8 cellular contexts compared by ENCODE assay signal in the genomic region with DNA sequence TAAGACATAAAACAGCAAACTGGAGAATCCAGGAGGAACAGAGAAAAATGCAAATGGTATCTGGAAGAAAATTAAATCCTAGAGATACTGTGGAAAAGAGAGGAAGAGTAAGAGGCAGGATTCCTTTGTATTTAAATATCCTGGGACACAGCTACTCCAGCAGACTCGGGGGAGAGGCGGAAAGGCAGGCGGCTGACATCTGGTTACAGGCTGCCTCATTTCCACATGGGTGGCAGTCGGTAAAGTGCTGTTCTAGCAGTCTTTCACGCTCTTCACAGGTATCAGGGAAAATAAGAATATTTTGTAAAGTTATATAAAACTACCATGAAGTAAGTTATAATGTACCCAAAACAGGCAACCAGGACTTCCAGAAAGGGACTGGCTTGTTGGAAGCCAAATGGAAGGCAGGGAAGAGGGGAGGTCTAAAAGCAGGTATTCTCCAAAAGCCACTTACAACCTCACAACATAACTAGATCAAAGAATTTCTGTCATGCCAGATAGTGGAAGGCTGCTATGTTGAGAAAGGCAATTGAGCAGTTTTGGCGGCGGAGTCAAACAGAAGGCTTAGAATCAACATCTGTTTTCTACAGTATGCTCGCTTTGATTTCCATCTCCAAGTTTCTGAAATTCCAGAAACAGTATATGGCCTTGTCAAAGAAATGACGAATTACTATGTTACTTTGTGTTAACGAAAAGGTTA. TPM values are rescaled to one million over a fixed set of nuclear protein-coding genes. Genes with fewer than 3 reads are reported as not detected.
DNase-seq lines count a peak whose midpoint lies in the region; ATAC-seq and TF ChIP-seq lines count a peak whose summit lies in the region.

No MANE protein-coding gene starts in this region.

- H4K20me1 ChIP-seq in GM23338 (replicated peaks; ENCODE audit: insufficient read depth), result no peaks in the 10 kb centered on the region; the same call in 1 of the 2 replicates

- H3K9me3 Mint-ChIP-seq in GM23338, result peaks cover 10% of the 10 kb centered on the region
- H3K9me3 Mint-ChIP-seq in activated CD4-positive, alpha-beta memory T cell treated with anti-CD3 and anti-CD28 coated beads, Interleukin-2, amount 10 ng/mL, durations not matched to agents 7 days and 5 days, result peaks cover 4% of the 10 kb centered on the region

- ATAC-seq in GM23338 (no peak), right cardiac atrium (no peak), GM21390 (IDR thresholded peaks at IDR 0.05; ENCODE audit: unreplicated experiment) (no peak), GM18502 (IDR thresholded peaks at IDR 0.05; ENCODE audit: poor library complexity, unreplicated experiment) (no peak)

- H2AFZ ChIP-seq in GM23338, result no peak overlapping the region

- no peaks in the 10 kb centered on the region for H3K9me2 ChIP-seq in GM23338 (ENCODE audit: insufficient read depth)

- H3K4me2 ChIP-seq in GM23338, result peak overlapping the region; percentile 86

- peaks cover 15% of the 10 kb centered on the region; the same call in 1 of the 2 replicates for H3K4me1 ChIP-seq in GM23338 (ENCODE audit: insufficient read depth)
- H3K4me1 ChIP-seq in right cardiac atrium (ENCODE audit: control insufficient read depth, insufficient read depth, low read length), result peaks cover 3% of the 10 kb centered on the region

- H3K9me3 ChIP-seq in right cardiac atrium (ENCODE audit: control insufficient read depth, low read length), result no peaks in the 10 kb centered on the region

- no peaks in the 10 kb centered on the region for H3F3A ChIP-seq in GM23338 (replicated peaks; ENCODE audit: low read depth)

- H3K4me1 Mint-ChIP-seq in GM23338, result peaks cover 18% of the 10 kb centered on the region
- H3K4me1 Mint-ChIP-seq in activated CD4-positive, alpha-beta memory T cell treated with anti-CD3 and anti-CD28 coated beads, Interleukin-2, amount 10 ng/mL, durations not matched to agents 7 days and 5 days, result peaks cover 29% of the 10 kb centered on the region

- H3K27ac ChIP-seq in GM23338 (ENCODE audit: low read depth) (no peak overlapping the region), right cardiac atrium (ENCODE audit: low read length) (no peak overlapping the region)

- 29% methylated on average over 10 of the region's 10 CpGs for WGBS in right cardiac atrium

- H3K36me3 Mint-ChIP-seq in GM23338 (ENCODE audit: low read depth), result peaks cover 14% of the 10 kb centered on the region
- peaks cover 18% of the 10 kb centered on the region for H3K36me3 Mint-ChIP-seq in activated CD4-positive, alpha-beta memory T cell treated with anti-CD3 and anti-CD28 coated beads, Interleukin-2, amount 10 ng/mL, durations not matched to agents 7 days and 5 days (ENCODE audit: low read depth)

- peak overlapping the region; percentile 85 for H3K4me3 Mint-ChIP-seq in GM23338
- H3K4me3 Mint-ChIP-seq in activated CD4-positive, alpha-beta memory T cell treated with anti-CD3 and anti-CD28 coated beads, Interleukin-2, amount 10 ng/mL, durations not matched to agents 7 days and 5 days, result peak overlapping the region; percentile 77

- no peaks in the 10 kb centered on the region for H3K36me3 ChIP-seq in GM23338 (ENCODE audit: insufficient read depth)

- POLR2A ChIA-PET in activated CD4-positive, alpha-beta memory T cell treated with anti-CD3 and anti-CD28 coated beads, Interleukin-2, amount 10 ng/mL, durations not matched to agents 7 days and 5 days (lab: Charles Lee), result interaction anchor here (0.6 kb wide), 1 partner anchor 1653 kb away, joined by 3 read pairs; no protein-coding TSS in a partner anchor

- TF ChIP-seq CTCF in GM23338 (conservative IDR thresholded peaks at IDR 0.05; ENCODE audit: low read depth in 2 of 2), result no peak
- no peak for TF ChIP-seq CTCF in retinal pigment epithelial cell (conservative IDR thresholded peaks at IDR 0.05; ENCODE audit: low read depth, low read length)
- TF ChIP-seq CTCF in GM10266 (IDR thresholded peaks at IDR 0.05; ENCODE audit: control insufficient read depth, insufficient read depth, low read depth, missing control alignments), result no peak

- peaks cover 40% of the 10 kb centered on the region for H3K27me3 ChIP-seq in GM23338 (ENCODE audit: insufficient read depth)
- no peaks in the 10 kb centered on the region for H3K27me3 ChIP-seq in right cardiac atrium (ENCODE audit: control insufficient read depth, insufficient read depth)

- peaks cover 29% of the 10 kb centered on the region for H3K27me3 Mint-ChIP-seq in GM23338 (ENCODE audit: insufficient read depth, low read depth, poor library complexity)
- H3K27me3 Mint-ChIP-seq in activated CD4-positive, alpha-beta memory T cell treated with anti-CD3 and anti-CD28 coated beads, Interleukin-2, amount 10 ng/mL, durations not matched to agents 7 days and 5 days, result peaks cover 24% of the 10 kb centered on the region

- DNase-seq in GM23338 (ENCODE audit: low spot score) (peak; percentile 21), right cardiac atrium (no peak), retinal pigment epithelial cell (ENCODE audit: low read depth) (no peak), GM10266 (ENCODE audit: extremely low spot score) (no peak)
- no peak for DNase-seq in activated CD4-positive, alpha-beta memory T cell treated with anti-CD3 and anti-CD28 coated beads, Interleukin-2, amount 10 ng/mL, durations not matched to agents 7 days and 5 days
- no peak for DNase-seq in stimulated activated CD4-positive, alpha-beta T cell treated with anti-CD3 and anti-CD28 coated beads, Interleukin-12 subunit alpha, Interleukin-12 subunit beta, amount 100 ng/mL, for 4 hours

- intact Hi-C loops in right cardiac atrium (cut with DNase I), result no loop called here

- peak overlapping the region; percentile 64 for H3K4me3 ChIP-seq in GM23338
- H3K4me3 ChIP-seq in right cardiac atrium (ENCODE audit: low read length), result peak overlapping the region; percentile 40
- peak overlapping the region; percentile 67 for H3K4me3 ChIP-seq in retinal pigment epithelial cell (ENCODE audit: low read length)

- no peak overlapping the region for H3K27ac Mint-ChIP-seq in GM23338
- no peak overlapping the region for H3K27ac Mint-ChIP-seq in activated CD4-positive, alpha-beta memory T cell treated with anti-CD3 and anti-CD28 coated beads, Interleukin-2, amount 10 ng/mL, durations not matched to agents 7 days and 5 days

- CTCF ChIA-PET in activated CD4-positive, alpha-beta memory T cell treated with anti-CD3 and anti-CD28 coated beads, Interleukin-2, amount 10 ng/mL, durations not matched to agents 7 days and 5 days (lab: Charles Lee), result no interaction called here

- no peaks in the 10 kb centered on the region for H3K79me2 ChIP-seq in GM23338 (replicated peaks; ENCODE audit: insufficient read depth)

TF ChIP-seq in GM23338, 12 proteins besides CTCF, POLR2A, EP300 and RAD21:
- no peak for TF ChIP-seq NANOG (IDR thresholded peaks at IDR 0.05; ENCODE audit: borderline replicate concordance)
- TF ChIP-seq EZH2phosphoT487 (IDR thresholded peaks at IDR 0.05; ENCODE audit: unreplicated experiment), result no peak

RNA-seq across cellular contexts. Expression of a gene that starts 1.3 kb away (rescaled TPM):
- 6.7 and 8.7 TPM in 2 replicates for total RNA-seq in GM23338 (2014; rRNA removed; shearing (Covaris generic))
- 1.8 and 2.1 TPM in 2 replicates for polyA plus RNA-seq in GM23338 (2016; fragmentation: Nextera tagmentation; extraction: Ambion mirVana)
- total RNA-seq in activated CD4-positive, alpha-beta memory T cell treated with anti-CD3 and anti-CD28 coated beads, Interleukin-2, amount 10 ng/mL, durations not matched to agents 7 days and 5 days, result 1 to 10 TPM; 3.9 to 4.7 TPM
- 1 to 10 TPM; 1.8 to 2.8 (median 2.3) TPM for total RNA-seq in right cardiac atrium
- polyA plus RNA-seq in right cardiac atrium, result 1.3 TPM

RNA-seq across cellular contexts. Expression of a gene that starts 53.0 kb away (rescaled TPM):
- 24.1 and 28.4 TPM in 2 replicates for total RNA-seq in GM23338 (2014; rRNA removed; shearing (Covaris generic))
- polyA plus RNA-seq in GM23338 (2016; fragmentation: Nextera tagmentation; extraction: Ambion mirVana) (11.0 and 13.9 TPM in 2 replicates), right cardiac atrium (9.8 TPM)
- 10 to 100 TPM in 1 of 2 experiments, 1 to 10 TPM in 1; 9.5 to 10.1 TPM for total RNA-seq in activated CD4-positive, alpha-beta memory T cell treated with anti-CD3 and anti-CD28 coated beads, Interleukin-2, amount 10 ng/mL, durations not matched to agents 7 days and 5 days
- total RNA-seq in right cardiac atrium, result 10 to 100 TPM in 3 of 4 donors, 1 to 10 TPM in 1; 8.8 to 18.5 (median 17.2) TPM
